ENCODE assay signal across 1 cellular context in genomic region chr15:42920281-42921048, GRCh38.
TF ChIP-seq lines count a peak whose summit lies in the region.

TSS of gene TTBK2 (minus strand) at chr15:42920778. CDS start at chr15:42878617, 42,161 bp downstream.

TF ChIP-seq in HepG2, 621 proteins besides CTCF, POLR2A, EP300 and RAD21 (continued from another document and continues in another):
- TF ChIP-seq ERF (CRISPR knock-in tag; IDR thresholded peaks at IDR 0.05) = no peak
- no peak for TF ChIP-seq ATM (IDR thresholded peaks at IDR 0.05; ENCODE audit: borderline replicate concordance)
- no peak for TF ChIP-seq ISX (CRISPR knock-in tag; conservative IDR thresholded peaks at IDR 0.05)
- TF ChIP-seq THRA (CRISPR knock-in tag; IDR thresholded peaks at IDR 0.05; ENCODE audit: borderline replicate concordance) = peak; percentile 31; the same call in 1 of the 2 replicates
- TF ChIP-seq NFE2 (CRISPR knock-in tag; IDR thresholded peaks at IDR 0.05) = no peak
- peak; percentile 17; the same call in 1 of the 2 replicates for TF ChIP-seq KLF12 (CRISPR knock-in tag; IDR thresholded peaks at IDR 0.05; ENCODE audit: borderline replicate concordance)
- no peak for TF ChIP-seq ZNF124 (CRISPR knock-in tag; IDR thresholded peaks at IDR 0.05)
- no peak for TF ChIP-seq ZNF746 (CRISPR knock-in tag; IDR thresholded peaks at IDR 0.05)
- TF ChIP-seq SP5 (CRISPR knock-in tag; IDR thresholded peaks at IDR 0.05; ENCODE audit: borderline replicate concordance, low read depth) = peak; percentile 81
- no peak for TF ChIP-seq ZNF557 (CRISPR knock-in tag; IDR thresholded peaks at IDR 0.05)
- 0 out of 2 replicates have a peak, but pooled peaks have one; percentile 41 for TF ChIP-seq ZBTB20 (CRISPR knock-in tag; IDR thresholded peaks at IDR 0.05; ENCODE audit: borderline replicate concordance, low read depth)
- TF ChIP-seq YY1 (IDR thresholded peaks at IDR 0.05; ENCODE audit: insufficient read depth, insufficient replicate concordance, low read depth, low read length) = peak; percentile 66
- no peak for TF ChIP-seq ZNF598 (CRISPR knock-in tag; IDR thresholded peaks at IDR 0.05; ENCODE audit: borderline replicate concordance)
- TF ChIP-seq ZNF430 (CRISPR knock-in tag; IDR thresholded peaks at IDR 0.05) = 0 out of 2 replicates have a peak, but pooled peaks have one; percentile 13
- TF ChIP-seq ZNF629 (CRISPR knock-in tag; conservative IDR thresholded peaks at IDR 0.05) = no peak
- TF ChIP-seq ZMYM3 (CRISPR knock-in tag; IDR thresholded peaks at IDR 0.05) = no peak
- TF ChIP-seq ZBTB14 (CRISPR knock-in tag; IDR thresholded peaks at IDR 0.05) = no peak
- no peak for TF ChIP-seq HIVEP1 (CRISPR knock-in tag; IDR thresholded peaks at IDR 0.05)
- peak; percentile 24; the same call in 1 of the 2 replicates for TF ChIP-seq CEBPG (CRISPR knock-in tag; IDR thresholded peaks at IDR 0.05)
- TF ChIP-seq KLF9 (CRISPR knock-in tag; IDR thresholded peaks at IDR 0.05; ENCODE audit: low read depth) = no peak
- peak; percentile 91 for TF ChIP-seq SRSF1 (optimal IDR thresholded peaks at IDR 0.05; ENCODE audit: low read depth, low read length)
- TF ChIP-seq YEATS2 (CRISPR knock-in tag; IDR thresholded peaks at IDR 0.05; ENCODE audit: borderline replicate concordance) = no peak
- no peak for TF ChIP-seq IRF9 (CRISPR knock-in tag; IDR thresholded peaks at IDR 0.05; ENCODE audit: borderline replicate concordance)
- no peak for TF ChIP-seq ZNF101 (CRISPR knock-in tag; IDR thresholded peaks at IDR 0.05; ENCODE audit: borderline replicate concordance, low read depth)
- 0 out of 2 replicates have a peak, but pooled peaks have one; percentile 48 for TF ChIP-seq ZBTB7B (CRISPR knock-in tag; IDR thresholded peaks at IDR 0.05)
- TF ChIP-seq NR2F2 (IDR thresholded peaks at IDR 0.05; ENCODE audit: borderline replicate concordance, low read depth) = no peak
- TF ChIP-seq ZNF776 (CRISPR knock-in tag; IDR thresholded peaks at IDR 0.05) = no peak
- no peak for TF ChIP-seq EED (CRISPR knock-in tag; IDR thresholded peaks at IDR 0.05)
- TF ChIP-seq SNAPC2 (CRISPR knock-in tag; IDR thresholded peaks at IDR 0.05) = no peak
- no peak for TF ChIP-seq ZNF17 (CRISPR knock-in tag; IDR thresholded peaks at IDR 0.05)
- no peak for TF ChIP-seq ADNP (CRISPR knock-in tag; IDR thresholded peaks at IDR 0.05)
- TF ChIP-seq KDM3A (CRISPR knock-in tag; IDR thresholded peaks at IDR 0.05; ENCODE audit: low read depth) = no peak
- no peak for TF ChIP-seq ZNF510 (CRISPR knock-in tag; IDR thresholded peaks at IDR 0.05; ENCODE audit: low read depth)
- peak; percentile 60; the same call in 1 of the 2 replicates for TF ChIP-seq ZNF687 (CRISPR knock-in tag; IDR thresholded peaks at IDR 0.05)
- TF ChIP-seq ZNF296 (CRISPR knock-in tag; conservative IDR thresholded peaks at IDR 0.05) = no peak
- peak; percentile 21; the same call in 1 of the 2 replicates for TF ChIP-seq ZNF614 (CRISPR knock-in tag; IDR thresholded peaks at IDR 0.05; ENCODE audit: borderline replicate concordance)
- TF ChIP-seq ZFP91 (CRISPR knock-in tag; IDR thresholded peaks at IDR 0.05; ENCODE audit: borderline replicate concordance) = peak; percentile 61; the same call in 1 of the 2 replicates
- TF ChIP-seq ZNF781 (CRISPR knock-in tag; IDR thresholded peaks at IDR 0.05; ENCODE audit: borderline replicate concordance, not compliant biosample characterization) = no peak
- no peak for TF ChIP-seq REST (IDR thresholded peaks at IDR 0.05; ENCODE audit: borderline replicate concordance in 1 of 2, low read depth in 1 of 2, low read length in 2 of 2)
- TF ChIP-seq KLF11 (CRISPR knock-in tag; IDR thresholded peaks at IDR 0.05) = no peak; the same call in 1 of the 2 replicates
- TF ChIP-seq KAT7 (CRISPR knock-in tag; IDR thresholded peaks at IDR 0.05; ENCODE audit: borderline replicate concordance) = peak; percentile 77; the same call in 1 of the 2 replicates
- no peak; the same call in 1 of the 2 replicates for TF ChIP-seq ZNF652 (CRISPR knock-in tag; IDR thresholded peaks at IDR 0.05; ENCODE audit: borderline replicate concordance, low read depth)
- no peak for TF ChIP-seq ZNF230 (CRISPR knock-in tag; IDR thresholded peaks at IDR 0.05)
- no peak for TF ChIP-seq ZSCAN20 (CRISPR knock-in tag; IDR thresholded peaks at IDR 0.05; ENCODE audit: borderline replicate concordance)
- no peak; the same call in 1 of the 2 replicates for TF ChIP-seq TFDP1 (CRISPR knock-in tag; IDR thresholded peaks at IDR 0.05; ENCODE audit: borderline replicate concordance)
- TF ChIP-seq TBX3 (IDR thresholded peaks at IDR 0.05; ENCODE audit: borderline replicate concordance) = no peak
- TF ChIP-seq PHF8 (CRISPR knock-in tag; IDR thresholded peaks at IDR 0.05) = peak; percentile 59; the same call in 1 of the 2 replicates
- TF ChIP-seq ZNF574 (CRISPR knock-in tag; IDR thresholded peaks at IDR 0.05) = peak; percentile 59; the same call in 1 of the 2 replicates
- TF ChIP-seq MXI1 (IDR thresholded peaks at IDR 0.05; ENCODE audit: borderline replicate concordance, low read depth, low read length) = peak; percentile 48; the same call in 1 of the 3 replicates
- TF ChIP-seq ZNF562 (CRISPR knock-in tag; IDR thresholded peaks at IDR 0.05; ENCODE audit: borderline replicate concordance) = no peak
